Comparison of ENCODE assay signal across 27 cellular contexts in genomic region chr5:87503004-87503403, GRCh38.
"Had no signal": no experiment of that assay in that cellular context is flagged by ENCODE, and none has a peak within 500 bp of the region (broad histone marks: within the 10 kb centered on the region; RNA-seq: fewer than 3 reads in every experiment).

No MANE protein-coding gene starts in this region.

- H3K9me3 Mint-ChIP-seq: stimulated activated effector memory CD8-positive, alpha-beta T cell treated with anti-CD3 and anti-CD28 coated beads, Interleukin-12 subunit alpha, Interleukin-12 subunit beta, amount 100 ng/mL, for 72 hours; stimulated activated naive CD8-positive, alpha-beta T cell treated with anti-CD3 and anti-CD28 coated beads, Interleukin-15, amount 100 ng/mL, for 72 hours; type B pancreatic cell had no signal

- H3K36me3 Mint-ChIP-seq: stimulated activated effector memory CD8-positive, alpha-beta T cell treated with anti-CD3 and anti-CD28 coated beads, Interleukin-12 subunit alpha, Interleukin-12 subunit beta, amount 100 ng/mL, for 72 hours; stimulated activated naive B cell treated with anti-CD40 and anti-IgM and Interleukin-4, amounts not matched to agents 10 μg/mL and 1 μg/mL and 100 μg/mL, for 72 hours; type B pancreatic cell had no signal

- H3K27me3 Mint-ChIP-seq: stimulated activated naive B cell treated with anti-CD40 and anti-IgM and Interleukin-4, amounts not matched to agents 10 μg/mL and 1 μg/mL and 100 μg/mL, for 72 hours; stimulated activated naive CD8-positive, alpha-beta T cell treated with anti-CD3 and anti-CD28 coated beads, Interleukin-15, amount 100 ng/mL, for 72 hours; type B pancreatic cell had no signal

- H3K9me3 ChIP-seq: stomach, testis, thoracic aorta, thyroid gland, tibial artery, transverse colon, upper lobe of left lung, upper lobe of right lung, uterus, vagina had no signal

- H3K27ac Mint-ChIP-seq: stimulated activated effector memory CD8-positive, alpha-beta T cell treated with anti-CD3 and anti-CD28 coated beads, Interleukin-12 subunit alpha, Interleukin-12 subunit beta, amount 100 ng/mL, for 72 hours; stimulated activated naive B cell treated with anti-CD40 and anti-IgM and Interleukin-4, amounts not matched to agents 10 μg/mL and 1 μg/mL and 100 μg/mL, for 72 hours; stimulated activated naive CD8-positive, alpha-beta T cell treated with anti-CD3 and anti-CD28 coated beads, Interleukin-15, amount 100 ng/mL, for 72 hours; stimulated activated naive CD8-positive, alpha-beta T cell treated with anti-CD3 and anti-CD28 coated beads, Interleukin-15, Interleukin-2, amounts not matched to agents 100 ng/mL and 50 ng/mL, for 24 hours; type B pancreatic cell had no signal

- H3K4me1 ChIP-seq: stomach, suprapubic skin, testis, thyroid gland, tibial artery, tibial nerve, transverse colon, upper lobe of left lung, upper lobe of right lung, uterus, vagina had no signal

- H3K4me1 Mint-ChIP-seq: stimulated activated effector memory CD8-positive, alpha-beta T cell treated with anti-CD3 and anti-CD28 coated beads, Interleukin-12 subunit alpha, Interleukin-12 subunit beta, amount 100 ng/mL, for 72 hours; stimulated activated naive B cell treated with anti-CD40 and anti-IgM and Interleukin-4, amounts not matched to agents 10 μg/mL and 1 μg/mL and 100 μg/mL, for 72 hours; stimulated activated naive CD8-positive, alpha-beta T cell treated with anti-CD3 and anti-CD28 coated beads, Interleukin-15, amount 100 ng/mL, for 72 hours had no signal

- H3K4me3 Mint-ChIP-seq: stimulated activated effector memory CD8-positive, alpha-beta T cell treated with anti-CD3 and anti-CD28 coated beads, Interleukin-12 subunit alpha, Interleukin-12 subunit beta, amount 100 ng/mL, for 72 hours; stimulated activated naive B cell treated with anti-CD40 and anti-IgM and Interleukin-4, amounts not matched to agents 10 μg/mL and 1 μg/mL and 100 μg/mL, for 72 hours; stimulated activated naive CD8-positive, alpha-beta T cell treated with anti-CD3 and anti-CD28 coated beads, Interleukin-15, amount 100 ng/mL, for 72 hours; stimulated activated naive CD8-positive, alpha-beta T cell treated with anti-CD3 and anti-CD28 coated beads, Interleukin-15, Interleukin-2, amounts not matched to agents 100 ng/mL and 50 ng/mL, for 24 hours; type B pancreatic cell had no signal

- H3K36me3 ChIP-seq: stomach, suprapubic skin, thoracic aorta, thyroid gland, tibial artery, tibial nerve, transverse colon, upper lobe of left lung, upper lobe of right lung, uterus, vagina had no signal

- H3K4me3 ChIP-seq: stomach, suprapubic skin, testis, thoracic aorta, thyroid gland, tibial artery, tibial nerve, transverse colon, upper lobe of left lung, upper lobe of right lung, uterus, vagina had no signal

- H3K27ac ChIP-seq: stomach, suprapubic skin, testis, thoracic aorta, thyroid gland, tibial artery, tibial nerve, transverse colon, upper lobe of left lung, upper lobe of right lung, uterus, vagina had no signal

- ATAC-seq: stimulated activated effector memory CD8-positive, alpha-beta T cell treated with anti-CD3 and anti-CD28 coated beads, Interleukin-12 subunit alpha, Interleukin-12 subunit beta, amount 100 ng/mL, for 72 hours; stimulated activated naive B cell treated with anti-CD40 and anti-IgM and Interleukin-4, amounts not matched to agents 10 μg/mL and 1 μg/mL and 100 μg/mL, for 72 hours; stimulated activated naive CD8-positive, alpha-beta T cell treated with anti-CD3 and anti-CD28 coated beads, Interleukin-15, amount 100 ng/mL, for 72 hours; stimulated activated naive CD8-positive, alpha-beta T cell treated with anti-CD3 and anti-CD28 coated beads, Interleukin-15, Interleukin-2, amounts not matched to agents 100 U/mL and 50 U/mL, for 24 hours; upper lobe of right lung had no signal

- H3K27me3 ChIP-seq: stomach, suprapubic skin, testis, thyroid gland, tibial artery, tibial nerve, transverse colon, upper lobe of left lung, upper lobe of right lung, uterus, vagina had no signal

- DNase-seq: stimulated activated CD4-positive, alpha-beta T cell treated with anti-CD3 and anti-CD28 coated beads, Interleukin-2, amount 100 ng/mL, for 48 hours; stimulated activated CD4-positive, alpha-beta T cell treated with anti-CD3 and anti-CD28 coated beads, Interleukin-4, amount 100 ng/mL, for 1 hour; stimulated activated CD4-positive, alpha-beta T cell treated with anti-CD3 and anti-CD28 coated beads, Interleukin-4, amount 100 ng/mL, for 24 hours; stimulated activated CD4-positive, alpha-beta T cell treated with anti-CD3 and anti-CD28 coated beads, Interleukin-4, amount 100 ng/mL, for 4 hours; stimulated activated CD8-positive, alpha-beta memory T cell treated with anti-CD3 and anti-CD28 coated beads, Interleukin-4, amount 100 ng/mL, for 48 hours; stimulated activated naive B cell treated with anti-CD40 and anti-IgM and Interleukin-4, amounts not matched to agents 10 μg/mL and 1 μg/mL and 100 μg/mL, for 72 hours; stimulated activated naive CD4-positive, alpha-beta T cell; stimulated activated naive CD4-positive, alpha-beta T cell treated with Interleukin-2 at 50 U/mL for 16 hours; stimulated activated naive CD8-positive, alpha-beta T cell treated with anti-CD3 and anti-CD28 coated beads, Interleukin-15, amount 100 ng/mL, for 72 hours; stimulated activated naive CD8-positive, alpha-beta T cell treated with anti-CD3 and anti-CD28 coated beads, Interleukin-15, Interleukin-2, amounts not matched to agents 100 U/mL and 50 U/mL, for 24 hours; stomach; substantia nigra; testis; thyroid gland; tibial artery; transverse colon; trophoblast cell; upper lobe of left lung; upper lobe of right lung; uterus had no signal
